ENCODE assay signal across 18 cellular contexts in the genomic region with DNA sequence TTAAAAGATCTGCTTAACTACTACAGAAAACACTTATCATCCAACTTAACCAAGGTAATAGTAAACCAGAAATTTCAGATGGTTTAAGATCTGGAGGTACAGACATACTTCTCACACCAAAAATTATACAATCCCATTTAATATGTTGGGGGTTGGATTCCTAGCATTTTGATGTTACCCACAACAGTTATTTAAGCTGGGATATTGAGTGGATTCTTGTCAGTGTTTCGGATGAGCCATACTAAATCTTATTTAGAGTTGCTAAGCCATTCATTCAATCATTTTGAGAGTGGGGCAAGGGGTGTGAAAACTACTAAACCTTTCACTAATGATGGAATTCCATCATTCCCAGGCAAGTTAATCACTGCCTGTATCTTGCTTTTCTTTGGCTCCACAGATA.
"Had no signal": no experiment of that assay in that cellular context is flagged by ENCODE, and none has a peak within 500 bp of the region (broad histone marks: within the 10 kb centered on the region; RNA-seq: fewer than 3 reads in every experiment).

No MANE protein-coding gene starts in this region.

- H3K4me3 ChIP-seq: esophagus squamous epithelium, lung, right atrium auricular region, sigmoid colon, smooth muscle cell, suprapubic skin, thyroid gland had no signal

- H3K36me3 ChIP-seq: esophagus squamous epithelium, right atrium auricular region, sigmoid colon, suprapubic skin, thyroid gland had no signal

- H3K9me3 ChIP-seq: esophagus squamous epithelium, right atrium auricular region, sigmoid colon, suprapubic skin, thyroid gland had no signal

- H3K27me3 ChIP-seq: esophagus squamous epithelium, right atrium auricular region, sigmoid colon, suprapubic skin, thyroid gland had no signal

- H3K27ac ChIP-seq: esophagus squamous epithelium, right atrium auricular region, sigmoid colon, suprapubic skin, thyroid gland had no signal

- H3K4me2 ChIP-seq: smooth muscle cell had no signal

- DNase-seq: esophagus squamous epithelium; foreskin fibroblast; kidney; left cardiac atrium; left ventricle myocardium superior; mesendoderm; naive thymus-derived CD8-positive, alpha-beta T cell; posterior cingulate gyrus; sigmoid colon; stimulated activated CD4-positive, alpha-beta T cell treated with anti-CD3 and anti-CD28 coated beads, Interleukin-2, amount 100 ng/mL, for 48 hours; stimulated activated CD8-positive, alpha-beta memory T cell treated with anti-CD3 and anti-CD28 coated beads, Interleukin-4, amount 100 ng/mL, for 48 hours; stimulated activated naive CD8-positive, alpha-beta T cell treated with anti-CD3 and anti-CD28 coated beads, Interleukin-15, Interleukin-2, amounts not matched to agents 100 U/mL and 50 U/mL, for 24 hours; thyroid gland had no signal

- ATAC-seq: left cardiac atrium; left ventricle myocardium superior; naive thymus-derived CD8-positive, alpha-beta T cell; stimulated activated effector memory CD8-positive, alpha-beta T cell treated with anti-CD3 and anti-CD28 coated beads, Interleukin-12 subunit alpha, Interleukin-12 subunit beta, amount 100 ng/mL, for 72 hours; stimulated activated naive CD8-positive, alpha-beta T cell treated with anti-CD3 and anti-CD28 coated beads, Interleukin-15, Interleukin-2, amounts not matched to agents 100 U/mL and 50 U/mL, for 24 hours had no signal

- H3K4me1 ChIP-seq: esophagus squamous epithelium, right atrium auricular region, suprapubic skin had no signal
